Comparison of ENCODE assay signal across 22 cellular contexts in the genomic region with DNA sequence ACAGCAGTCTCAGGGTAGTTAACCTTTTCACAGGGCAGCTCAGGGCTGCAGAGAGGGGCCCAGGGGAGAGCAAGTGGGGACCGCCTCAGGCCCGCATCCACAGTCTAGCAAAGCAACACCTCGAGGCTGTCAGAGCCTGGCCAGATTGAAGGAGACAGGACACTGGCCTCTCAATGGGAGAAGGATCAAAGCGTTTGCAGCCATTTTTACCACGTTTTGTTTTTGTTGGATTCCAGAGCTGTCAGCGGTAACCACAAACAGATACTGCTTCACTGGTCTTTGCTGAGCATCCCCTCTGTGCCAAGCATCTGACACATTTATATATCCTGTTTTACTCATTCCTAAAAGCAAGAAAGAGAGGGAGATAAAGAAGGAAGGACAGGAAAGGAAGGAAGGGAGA.
DNase-seq lines count a peak whose midpoint lies in the region; ATAC-seq and TF ChIP-seq lines count a peak whose summit lies in the region.
"Had no signal": no experiment of that assay in that cellular context is flagged by ENCODE, and none has a peak within 500 bp of the region (broad histone marks: within the 10 kb centered on the region; RNA-seq: fewer than 3 reads in every experiment).

No MANE protein-coding gene starts in this region.

- no peaks in the 10 kb centered on the region for H3K27me3 ChIP-seq in BLaER1
- H3K27me3 ChIP-seq in brain microvascular endothelial cell (replicated peaks): peaks cover 2% of the 10 kb centered on the region
- no peaks in the 10 kb centered on the region for H3K27me3 ChIP-seq in A673 (replicated peaks; ENCODE audit: insufficient read depth, low read depth, low read length, poor library complexity)
- H3K27me3 ChIP-seq: pancreas, transverse colon had no signal

- ATAC-seq in GM18861 (IDR thresholded peaks at IDR 0.05; ENCODE audit: unreplicated experiment) (no peak), HG03354 (IDR thresholded peaks at IDR 0.05; ENCODE audit: poor library complexity, severe bottlenecking, unreplicated experiment) (no peak)
- ATAC-seq: activated T-helper 17 cell treated with anti-CD3 and anti-CD28 coated beads, Interleukin-2, amount 50 U/mL, for 72 hours; pancreas; sciatic nerve had no signal

- in situ Hi-C loops in brain microvascular endothelial cell (cut with HindIII; ENCODE audit: low pct_ligation_motif_present, low sequenced_read_pairs): no loop called here

- DNase-seq in HFF-Myc (ENCODE audit: extremely low read depth, low read depth) (peak; percentile 42), brain microvascular endothelial cell (peak; percentile 33), kidney tubule cell (ENCODE audit: low spot score) (peak; percentile 23), endothelial cell (ENCODE audit: low spot score) (no peak), A673 (ENCODE audit: low spot score) (no peak)
- DNase-seq: activated CD4-positive, alpha-beta T cell treated with anti-CD3 and anti-CD28 coated beads for 1 hour; activated naive CD8-positive, alpha-beta T cell treated with anti-CD3 and anti-CD28 coated beads, Interleukin-2, amount 10 ng/mL, durations not matched to agents 7 days and 5 days; HCEC 1CT; KG1; naive B cell; NCI-H2081; pancreas; RPMI8226; stimulated activated CD4-positive, alpha-beta T cell treated with anti-CD3 and anti-CD28 coated beads, Interleukin-2, amount 100 ng/mL, for 24 hours; stimulated activated naive CD4-positive, alpha-beta T cell treated with Interleukin-2 at 50 U/mL for 16 hours; transverse colon had no signal

- H3K4me3 ChIP-seq in BLaER1: no peak overlapping the region
- no peak overlapping the region for H3K4me3 ChIP-seq in HFF-Myc (replicated peaks; ENCODE audit: low read depth, low read length)
- H3K4me3 ChIP-seq in brain microvascular endothelial cell (ENCODE audit: low read depth, low read length): no peak overlapping the region
- no peak overlapping the region for H3K4me3 ChIP-seq in A673 (ENCODE audit: low read depth, low read length, poor library complexity, severe bottlenecking)
- H3K4me3 ChIP-seq: lung, pancreas, transverse colon had no signal

- H3K27ac Mint-ChIP-seq in endothelial cell (ENCODE audit: unreplicated experiment): no peak overlapping the region
- H3K27ac Mint-ChIP-seq: activated naive CD8-positive, alpha-beta T cell treated with anti-CD3 and anti-CD28 coated beads, Interleukin-2, amount 10 ng/mL, durations not matched to agents 7 days and 5 days; activated T-helper 17 cell treated with anti-CD3 and anti-CD28 coated beads, Interleukin-2, amount 50 U/mL, for 72 hours; naive B cell had no signal

- no peaks in the 10 kb centered on the region for H3K36me3 ChIP-seq in BLaER1
- no peaks in the 10 kb centered on the region for H3K36me3 ChIP-seq in brain microvascular endothelial cell (replicated peaks)
- no peaks in the 10 kb centered on the region for H3K36me3 ChIP-seq in A673 (ENCODE audit: insufficient read depth, low read length, poor library complexity, severe bottlenecking)
- H3K36me3 ChIP-seq: pancreas, transverse colon had no signal

- BruUV-seq in A673 (replicated peaks; lab: Mats Ljungman, UMichigan): no TSS peak

- no peaks in the 10 kb centered on the region for H3K9me3 ChIP-seq in BLaER1
- H3K9me3 ChIP-seq in A673 (ENCODE audit: low read depth, low read length, poor library complexity, severe bottlenecking): no peaks in the 10 kb centered on the region
- H3K9me3 ChIP-seq: pancreas, transverse colon had no signal

- intact Hi-C loops in A673 (cut with micrococcal nuclease; ENCODE audit: unreplicated experiment): no loop called here

- POLR2A ChIA-PET in A673 (lab: Charles Lee; ENCODE audit: low non-redundant PET): no interaction called here

- no peak overlapping the region for H3K9ac ChIP-seq in BLaER1

- H3K4me2 ChIP-seq in BLaER1: peak overlapping the region; percentile 39

- no peaks in the 10 kb centered on the region for H4K20me1 ChIP-seq in BLaER1

- H3K4me3 Mint-ChIP-seq in endothelial cell (ENCODE audit: unreplicated experiment): no peak overlapping the region
- H3K4me3 Mint-ChIP-seq: activated naive CD8-positive, alpha-beta T cell treated with anti-CD3 and anti-CD28 coated beads, Interleukin-2, amount 10 ng/mL, durations not matched to agents 7 days and 5 days; activated T-helper 17 cell treated with anti-CD3 and anti-CD28 coated beads, Interleukin-2, amount 50 U/mL, for 72 hours; naive B cell had no signal

- peaks cover 43% of the 10 kb centered on the region for H3K4me1 Mint-ChIP-seq in endothelial cell (ENCODE audit: unreplicated experiment)
- H3K4me1 Mint-ChIP-seq: activated naive CD8-positive, alpha-beta T cell treated with anti-CD3 and anti-CD28 coated beads, Interleukin-2, amount 10 ng/mL, durations not matched to agents 7 days and 5 days; activated T-helper 17 cell treated with anti-CD3 and anti-CD28 coated beads, Interleukin-2, amount 50 U/mL, for 72 hours; naive B cell had no signal

- H3K27ac ChIP-seq in BLaER1 (no peak overlapping the region), brain microvascular endothelial cell (no peak overlapping the region), A673 (ENCODE audit: low read depth, low read length, poor library complexity, severe bottlenecking) (no peak overlapping the region)
- H3K27ac ChIP-seq: pancreas, transverse colon had no signal

- H3K36me3 Mint-ChIP-seq in endothelial cell (ENCODE audit: low read depth, unreplicated experiment): no peaks in the 10 kb centered on the region
- H3K36me3 Mint-ChIP-seq: activated naive CD8-positive, alpha-beta T cell treated with anti-CD3 and anti-CD28 coated beads, Interleukin-2, amount 10 ng/mL, durations not matched to agents 7 days and 5 days; naive B cell had no signal

- TF ChIP-seq CTCF in HFF-Myc (IDR thresholded peaks at IDR 0.05; ENCODE audit: low read depth, low read length, missing control alignments) (no peak), brain microvascular endothelial cell (IDR thresholded peaks at IDR 0.05; ENCODE audit: low read depth, low read length, missing control alignments) (no peak), endothelial cell (IDR thresholded peaks at IDR 0.05; ENCODE audit: unreplicated experiment) (no peak), A673 (conservative IDR thresholded peaks at IDR 0.05; ENCODE audit: low read depth, low read length) (no peak)

- H3K4me1 ChIP-seq in BLaER1: peaks cover 13% of the 10 kb centered on the region
- peaks cover 22% of the 10 kb centered on the region for H3K4me1 ChIP-seq in A673 (ENCODE audit: insufficient read depth, low read length, poor library complexity, severe bottlenecking)
- H3K4me1 ChIP-seq: pancreas had no signal

- CTCF ChIA-PET in A673 (lab: Charles Lee): no interaction called here

- H3K27me3 Mint-ChIP-seq in endothelial cell (ENCODE audit: unreplicated experiment): no peaks in the 10 kb centered on the region
- H3K27me3 Mint-ChIP-seq: activated naive CD8-positive, alpha-beta T cell treated with anti-CD3 and anti-CD28 coated beads, Interleukin-2, amount 10 ng/mL, durations not matched to agents 7 days and 5 days; activated T-helper 17 cell treated with anti-CD3 and anti-CD28 coated beads, Interleukin-2, amount 50 U/mL, for 72 hours had no signal

- H3K9me3 Mint-ChIP-seq in endothelial cell (ENCODE audit: unreplicated experiment): no peaks in the 10 kb centered on the region
- H3K9me3 Mint-ChIP-seq: activated naive CD8-positive, alpha-beta T cell treated with anti-CD3 and anti-CD28 coated beads, Interleukin-2, amount 10 ng/mL, durations not matched to agents 7 days and 5 days; activated T-helper 17 cell treated with anti-CD3 and anti-CD28 coated beads, Interleukin-2, amount 50 U/mL, for 72 hours had no signal

Comparison
In these comparisons a context has a peak if more than half of its experiments do, and no peak if none do; other contexts are left out.
1. DNase-seq: peak in HFF-Myc (single experiment), brain microvascular endothelial cell (single experiment) and kidney tubule cell (single experiment); none in endothelial cell (single experiment) and A673 (single experiment).